1 cellular context compared by ENCODE assay signal in genomic region chr3:152295344-152295743, GRCh38.
TF ChIP-seq lines count a peak whose summit lies in the region.

No MANE protein-coding gene starts in this region.

TF ChIP-seq in GM12878, 131 proteins besides CTCF, POLR2A, EP300 and RAD21:
- no peak for TF ChIP-seq DPF2 (IDR thresholded peaks at IDR 0.05)
- no peak for TF ChIP-seq GABPA (IDR thresholded peaks at IDR 0.05; ENCODE audit: low read depth)
- no peak for TF ChIP-seq BCL3 (IDR thresholded peaks at IDR 0.05; ENCODE audit: borderline replicate concordance, insufficient read depth, low read depth, low read length, poor library complexity, severe bottlenecking)
